Comparison of ENCODE assay signal across 8 cellular contexts in the genomic region with DNA sequence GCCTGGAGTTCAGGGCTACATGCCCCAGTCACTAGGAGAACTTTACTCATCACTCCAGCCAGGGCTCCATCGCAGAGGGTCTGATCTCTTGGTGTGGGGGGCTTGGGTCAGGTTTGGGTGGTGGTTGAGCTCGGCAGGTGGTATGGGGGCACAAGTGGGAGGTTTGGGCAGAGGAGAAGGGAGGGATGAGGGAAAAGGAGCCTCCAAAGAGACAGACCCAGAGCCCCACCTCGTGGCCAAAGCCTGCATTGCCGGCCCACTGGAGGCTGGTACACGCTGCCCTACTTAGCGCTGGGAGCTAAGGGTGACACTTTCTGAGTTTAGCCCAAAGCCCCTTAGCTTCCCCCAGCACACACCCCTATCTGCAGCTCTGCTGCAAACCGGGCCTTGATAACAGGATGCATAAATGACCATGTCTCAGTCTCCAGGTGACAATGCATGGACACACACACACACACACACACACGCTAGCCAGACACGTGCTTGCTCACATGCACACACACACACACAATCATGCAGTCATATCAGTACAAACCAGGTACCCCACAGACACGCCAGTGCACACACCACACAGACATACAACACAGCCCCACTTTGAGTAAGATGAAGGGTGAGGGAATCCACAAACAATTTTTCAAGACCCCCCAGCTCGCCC. TPM values are rescaled to one million over a fixed set of nuclear protein-coding genes. Genes with fewer than 3 reads are reported as not detected.
DNase-seq lines count a peak whose midpoint lies in the region; ATAC-seq and TF ChIP-seq lines count a peak whose summit lies in the region.

No MANE protein-coding gene starts in this region.

- H3K9ac ChIP-seq in DND-41 (ENCODE audit: low read depth, low read length) (no peak overlapping the region), SU-DHL-6 (ENCODE audit: low read length) (no peak overlapping the region)

- H4K20me1 ChIP-seq in DND-41 (ENCODE audit: insufficient read depth, low read length): peaks cover 7% of the 10 kb centered on the region
- H4K20me1 ChIP-seq in SU-DHL-6 (ENCODE audit: low read depth, low read length): no peaks in the 10 kb centered on the region

- H2AFZ ChIP-seq in DND-41 (ENCODE audit: low read depth, low read length): no peak overlapping the region; the same call in 1 of the 2 replicates
- no peak overlapping the region for H2AFZ ChIP-seq in SU-DHL-6 (ENCODE audit: low read depth, low read length, severe bottlenecking)

- ATAC-seq in DND-41 (ENCODE audit: insufficient read depth, low read depth) (peak; percentile 73), gastrocnemius medialis (peak; percentile 72 to 82), HG02938 (IDR thresholded peaks at IDR 0.05; ENCODE audit: unreplicated experiment) (no peak)

- TF ChIP-seq CTCF in DND-41 (IDR thresholded peaks at IDR 0.05; ENCODE audit: borderline replicate concordance, extremely low read depth, low read length, poor library complexity, severe bottlenecking) (peak; percentile 92), SU-DHL-6 (IDR thresholded peaks at IDR 0.05; ENCODE audit: insufficient read depth, low read length, poor library complexity, severe bottlenecking) (peak; percentile 73), right atrium auricular region (IDR thresholded peaks at IDR 0.05) (peak; percentile 78 to 93), gastrocnemius medialis (IDR thresholded peaks at IDR 0.05 in 4 of 5, conservative IDR thresholded peaks at IDR 0.05 in 1 of 5) (peak; percentile 91 to 96 (median 93))

- intact Hi-C loops in gastrocnemius medialis (cut with DNase I; ENCODE audit: low total_unique reads): loop anchor here (1.0 kb wide), 2 partner anchors 20 to 45 kb away; a partner anchor contains a TSS

- H3K4me3 ChIP-seq in DND-41 (ENCODE audit: low read depth in 1 of 2, low read length in 2 of 2) (no peak overlapping the region), SU-DHL-6 (ENCODE audit: insufficient read depth, low read length, poor library complexity, severe bottlenecking) (no peak overlapping the region), right atrium auricular region (no peak overlapping the region), gastrocnemius medialis (no peak overlapping the region)

- DNase-seq in DND-41 (peak; percentile 77), HuH-7 (ENCODE audit: low spot score) (peak; percentile 83), amniotic epithelial cell (ENCODE audit: low read depth) (peak; percentile 50), right atrium auricular region (ENCODE audit: low spot score) (peak; percentile 87), gastrocnemius medialis (peak; percentile 64 to 79), GF-D8 (lab: John Stamatoyannopoulos, UW) (no peak)

- no peaks in the 10 kb centered on the region for H3K9me2 ChIP-seq in SU-DHL-6 (replicated peaks; ENCODE audit: insufficient read depth, low read length)

- no peaks in the 10 kb centered on the region for H3K36me3 ChIP-seq in DND-41 (ENCODE audit: insufficient read depth, low read length)
- no peaks in the 10 kb centered on the region for H3K36me3 ChIP-seq in SU-DHL-6 (ENCODE audit: low read length)
- H3K36me3 ChIP-seq in right atrium auricular region: no peaks in the 10 kb centered on the region
- no peaks in the 10 kb centered on the region for H3K36me3 ChIP-seq in gastrocnemius medialis

- H3K9me3 ChIP-seq in DND-41 (ENCODE audit: insufficient read depth, low read length, severe bottlenecking) (no peaks in the 10 kb centered on the region), SU-DHL-6 (ENCODE audit: insufficient read depth, low read length) (no peaks in the 10 kb centered on the region), right atrium auricular region (no peaks in the 10 kb centered on the region), gastrocnemius medialis (no peaks in the 10 kb centered on the region)

- no peak for TF ChIP-seq POLR2A in gastrocnemius medialis (IDR thresholded peaks at IDR 0.05)

- no peak overlapping the region for H3K4me2 ChIP-seq in DND-41 (ENCODE audit: insufficient read depth, low read length)
- H3K4me2 ChIP-seq in SU-DHL-6 (ENCODE audit: low read depth, low read length, poor library complexity, severe bottlenecking): no peak overlapping the region

- in situ Hi-C loops in gastrocnemius medialis (cut with MboI; ENCODE audit: low sequenced_read_pairs in 4 of 4): no loop called here

- H3K79me2 ChIP-seq in DND-41 (ENCODE audit: insufficient read depth, low read length) (no peaks in the 10 kb centered on the region), SU-DHL-6 (ENCODE audit: insufficient read depth, low read length) (no peaks in the 10 kb centered on the region)

- no peaks in the 10 kb centered on the region for H3F3A ChIP-seq in SU-DHL-6 (ENCODE audit: insufficient read depth)

- H3K4me1 ChIP-seq in DND-41 (ENCODE audit: insufficient read depth, low read length) (peaks cover 7% of the 10 kb centered on the region; the same call in 1 of the 2 replicates), right atrium auricular region (peaks cover 0 to 32% of the 10 kb centered on the region in 2 donors), gastrocnemius medialis (peaks cover 5 to 13% of the 10 kb centered on the region in 2 donors)

- H3K27ac ChIP-seq in DND-41 (ENCODE audit: low read length) (no peak overlapping the region), SU-DHL-6 (ENCODE audit: low read depth, low read length) (no peak overlapping the region), right atrium auricular region (no peak overlapping the region), gastrocnemius medialis (no peak overlapping the region)

- peaks cover 4% of the 10 kb centered on the region for H3K27me3 ChIP-seq in DND-41 (ENCODE audit: insufficient read depth, low read length, poor library complexity)
- H3K27me3 ChIP-seq in SU-DHL-6 (ENCODE audit: low read length): no peaks in the 10 kb centered on the region
- H3K27me3 ChIP-seq in right atrium auricular region: no peaks in the 10 kb centered on the region
- H3K27me3 ChIP-seq in gastrocnemius medialis: no peaks in the 10 kb centered on the region

RNA-seq across cellular contexts. Expression of a gene that starts 14.7 kb away (rescaled TPM):
- total RNA-seq in right atrium auricular region (10 to 100 TPM; 40.0 to 71.0 TPM), gastrocnemius medialis (10 to 100 TPM; 22.5 to 44.7 (median 26.7) TPM)

RNA-seq across cellular contexts. Expression of a gene that starts 16.6 kb away (rescaled TPM):
- total RNA-seq in right atrium auricular region (1 to 10 TPM in 1 of 2 donors, under 1 TPM in 1; 0.59 to 1.3 TPM), gastrocnemius medialis (under 1 TPM in 1 of 4 donors, not detected in 3; 0.11 TPM)

RNA-seq across cellular contexts. Expression of a gene that starts 16.7 kb away (rescaled TPM):
- total RNA-seq in right atrium auricular region (10 to 100 TPM; 16.4 to 42.9 TPM), gastrocnemius medialis (1 to 10 TPM; 4.2 to 9.5 (median 7.0) TPM)

RNA-seq across cellular contexts. Expression of a gene that starts 27.0 kb away (rescaled TPM):
- total RNA-seq in right atrium auricular region (1 to 10 TPM; 5.5 to 7.1 TPM), gastrocnemius medialis (10 to 100 TPM in 2 of 4 donors, 1 to 10 TPM in 2; 8.2 to 19.8 (median 10.0) TPM)

RNA-seq across cellular contexts. Expression of a gene that starts 27.1 kb away (rescaled TPM):
- total RNA-seq in right atrium auricular region (10 to 100 TPM; 60.1 to 88.4 TPM), gastrocnemius medialis (100 to 1,000 TPM in 1 of 4 donors, 10 to 100 TPM in 3; 83.3 to 129 (median 92.5) TPM)
